ENCODE assay signal across 1 cellular context in genomic region chr12:100868487-100868886, GRCh38.
TF ChIP-seq lines count a peak whose summit lies in the region.

No MANE protein-coding gene starts in this region.

TF ChIP-seq in SK-N-SH, 30 proteins besides CTCF, POLR2A, EP300 and RAD21 (continued from another document):
- TF ChIP-seq FOSL2 (IDR thresholded peaks at IDR 0.05; ENCODE audit: borderline replicate concordance, low read depth) (no peak), NFIC (IDR thresholded peaks at IDR 0.05; ENCODE audit: borderline replicate concordance) (no peak), RCOR1 (IDR thresholded peaks at IDR 0.05; ENCODE audit: low read length) (no peak), RFX5 (IDR thresholded peaks at IDR 0.05; ENCODE audit: low read length) (no peak), YY1 (IDR thresholded peaks at IDR 0.05; ENCODE audit: low read depth) (no peak), MXI1 (IDR thresholded peaks at IDR 0.05; ENCODE audit: low read depth, low read length) (no peak), RXRA (IDR thresholded peaks at IDR 0.05; ENCODE audit: borderline replicate concordance, low read depth) (no peak), CHD2 (IDR thresholded peaks at IDR 0.05; ENCODE audit: low read length, partially characterized antibody) (no peak), IRF3 (IDR thresholded peaks at IDR 0.05; ENCODE audit: low read depth, low read length) (no peak), MEF2A (IDR thresholded peaks at IDR 0.05; ENCODE audit: borderline replicate concordance, low read depth) (no peak), FOXJ3 (CRISPR knock-in tag; IDR thresholded peaks at IDR 0.05) (no peak), EZH2phosphoT487 (IDR thresholded peaks at IDR 0.05; ENCODE audit: borderline replicate concordance, low read depth) (no peak), SMC3 (IDR thresholded peaks at IDR 0.05; ENCODE audit: low read depth, low read length) (no peak)
